Comparison of ENCODE assay signal across 8 cellular contexts in genomic region chr6:144215932-144216667, GRCh38.
DNase-seq lines count a peak whose midpoint lies in the region; ATAC-seq and TF ChIP-seq lines count a peak whose summit lies in the region.

No MANE protein-coding gene starts in this region.

- DNase-seq in NCI-H524 treated with DMSO at 0.1 percent for 48 hours (lab: John Stamatoyannopoulos, UW) (peak; percentile 98), coronary artery (ENCODE audit: low spot score) (peak; percentile 98), left colon (peak; percentile 93)
- peak; percentile 97 for DNase-seq in activated CD4-positive, alpha-beta T cell treated with anti-CD3 and anti-CD28 coated beads, Interleukin-2, amount 10 ng/mL, durations not matched to agents 24 days and 14 days
- DNase-seq in stimulated activated CD4-positive, alpha-beta T cell treated with anti-CD3 and anti-CD28 coated beads, Interleukin-1b, Interleukin-23, amount 100 ng/mL, for 4 hours (ENCODE audit: low read depth in 2 of 2): peak; percentile 79 to 91

- H3K4me3 Mint-ChIP-seq in activated CD4-positive, alpha-beta T cell treated with anti-CD3 and anti-CD28 coated beads, Interleukin-2, amount 10 ng/mL, durations not matched to agents 24 days and 14 days: peak overlapping the region; percentile 93

- H3K9me3 Mint-ChIP-seq in activated CD4-positive, alpha-beta T cell treated with anti-CD3 and anti-CD28 coated beads, Interleukin-2, amount 10 ng/mL, durations not matched to agents 24 days and 14 days: no peaks in the 10 kb centered on the region

- peaks cover 5% of the 10 kb centered on the region for H3K36me3 Mint-ChIP-seq in activated CD4-positive, alpha-beta T cell treated with anti-CD3 and anti-CD28 coated beads, Interleukin-2, amount 10 ng/mL, durations not matched to agents 24 days and 14 days (ENCODE audit: low read depth)

- H3K4me1 Mint-ChIP-seq in activated CD4-positive, alpha-beta T cell treated with anti-CD3 and anti-CD28 coated beads, Interleukin-2, amount 10 ng/mL, durations not matched to agents 24 days and 14 days: peaks cover 34% of the 10 kb centered on the region

- peak overlapping the region; percentile 98 for H3K27ac Mint-ChIP-seq in activated CD4-positive, alpha-beta T cell treated with anti-CD3 and anti-CD28 coated beads, Interleukin-2, amount 10 ng/mL, durations not matched to agents 24 days and 14 days

- H3K27me3 Mint-ChIP-seq in activated CD4-positive, alpha-beta T cell treated with anti-CD3 and anti-CD28 coated beads, Interleukin-2, amount 10 ng/mL, durations not matched to agents 24 days and 14 days: peaks cover 9% of the 10 kb centered on the region

- intact Hi-C loops in activated CD4-positive, alpha-beta T cell treated with anti-CD3 and anti-CD28 coated beads, Interleukin-2, amount 10 ng/mL, durations not matched to agents 24 days and 14 days (cut with micrococcal nuclease): loop anchor here (1.0 to 10.0 kb wide), 9 partner anchors 38 to 1271 kb away; partner anchors contain the start of genes HIVEP2 and SF3B5
- intact Hi-C loops in left colon (cut with DNase I, micrococcal nuclease): loop anchor here in 1 of 2 donors (10.0 kb wide), 1 partner anchor 269 kb away; no protein-coding TSS in a partner anchor

- H3K27ac ChIP-seq in C4-2B (peak overlapping the region; percentile 72), coronary artery (peak overlapping the region; percentile 71 to 97)

- H3K4me3 ChIP-seq in coronary artery: peak overlapping the region; percentile 83

- peak; percentile 91 for TF ChIP-seq CTCF in C4-2B (conservative IDR thresholded peaks at IDR 0.05)
- TF ChIP-seq CTCF in coronary artery (IDR thresholded peaks at IDR 0.05): peak; percentile 77

- ATAC-seq in GM19328 (IDR thresholded peaks at IDR 0.05; ENCODE audit: unreplicated experiment) (peak; percentile 92), HG03469 (IDR thresholded peaks at IDR 0.05; ENCODE audit: unreplicated experiment) (peak; percentile 79), left colon (peak; percentile 93)

Comparison
In these comparisons a context has a peak if more than half of its experiments do, and no peak if none do; other contexts are left out.
1. Peak in every context shown above with its lines: DNase-seq, ATAC-seq, H3K4me3 ChIP-seq and H3K27ac ChIP-seq.